25 cellular contexts compared by ENCODE assay signal in the genomic region with DNA sequence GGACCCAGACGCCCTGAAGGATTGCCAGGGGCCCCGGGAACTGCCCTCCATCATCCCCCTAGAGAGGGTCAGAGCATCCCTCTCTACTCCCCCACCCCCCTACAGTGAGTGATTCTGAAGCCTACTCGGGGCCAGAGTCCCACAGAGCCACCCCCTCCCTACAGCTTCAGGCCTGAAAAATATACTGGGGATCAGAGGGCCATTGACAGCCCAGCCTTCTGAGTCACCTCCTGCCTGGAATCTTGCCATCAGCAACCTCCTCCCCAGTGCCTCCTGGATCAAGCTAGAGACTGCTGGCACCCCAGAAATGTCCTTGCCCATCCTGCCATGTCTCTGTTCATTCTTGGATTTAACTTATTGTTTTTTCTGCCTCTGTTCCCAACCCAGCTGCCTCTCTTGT. TPM values are rescaled to one million over a fixed set of nuclear protein-coding genes. Genes with fewer than 3 reads are reported as not detected.
A peak's percentile ranks its signal among the peaks of the same experiment; 100 is the strongest.
DNase-seq lines count a peak whose midpoint lies in the region; ATAC-seq, FAIRE-seq and TF ChIP-seq lines count a peak whose summit lies in the region.
"Had no signal": no experiment of that assay in that cellular context is flagged by ENCODE, and none has a peak within 500 bp of the region (broad histone marks: within the 10 kb centered on the region; RNA-seq: fewer than 3 reads in every experiment).

No MANE protein-coding gene starts in this region.

- TF ChIP-seq CTCF in RWPE2 (IDR thresholded peaks at IDR 0.05; ENCODE audit: poor library complexity, severe bottlenecking) (no peak), foreskin keratinocyte (conservative IDR thresholded peaks at IDR 0.05) (no peak), WERI-Rb-1 (IDR thresholded peaks at IDR 0.05; ENCODE audit: low read depth, low read length) (no peak)

- no peak for TF ChIP-seq POLR2A in H54 (IDR thresholded peaks at IDR 0.05; ENCODE audit: low read depth, low read length)

- H3K4me1 ChIP-seq in RWPE2 (ENCODE audit: insufficient read depth, poor library complexity, severe bottlenecking) (peaks cover 9% of the 10 kb centered on the region), foreskin keratinocyte (peaks cover 3% of the 10 kb centered on the region)
- H3K4me1 ChIP-seq: left ventricle myocardium inferior, spleen, uterus had no signal

- DNase-seq in A172 (ENCODE audit: low spot score) (peak; percentile 46), H54 (ENCODE audit: insufficient read length, low spot score) (peak; percentile 19), RWPE2 (ENCODE audit: low spot score) (no peak), foreskin keratinocyte (no peak), SIG-M5 treated with dmso at 0.1 percent for 504 hours (lab: John Stamatoyannopoulos, UW; ENCODE audit: unreplicated experiment) (no peak), WERI-Rb-1 (no peak), NCI-H524 (lab: John Stamatoyannopoulos, UW) (no peak)
- DNase-seq: activated CD8-positive, alpha-beta T cell treated with anti-CD3 and anti-CD28 coated beads for 36 hours; activated effector memory CD4-positive, alpha-beta T cell treated with Interleukin-2 at 50 U/mL for 16 hours; CD4-positive, alpha-beta memory T cell; H9; Kasumi-1; left ventricle myocardium inferior; mesendoderm; NCI-H446 treated with DMSO at 0.1 percent for 48 hours; right cardiac atrium; spleen; stimulated activated CD4-positive, alpha-beta T cell treated with anti-CD3 and anti-CD28 coated beads, Interleukin-2, amount 100 ng/mL, for 24 hours; stimulated activated naive CD8-positive, alpha-beta T cell treated with anti-CD3 and anti-CD28 coated beads, Interleukin-15, amount 100 ng/mL, for 72 hours; uterus had no signal

- H3K27ac ChIP-seq in RWPE2 (ENCODE audit: poor library complexity, severe bottlenecking), result no peak overlapping the region
- no peak overlapping the region for H3K27ac ChIP-seq in foreskin keratinocyte
- no peak overlapping the region for H3K27ac ChIP-seq in WERI-Rb-1
- H3K27ac ChIP-seq: left ventricle myocardium inferior, neural progenitor cell, spleen, uterus had no signal

- H3K9me3 ChIP-seq in RWPE2 (ENCODE audit: severe bottlenecking) (no peaks in the 10 kb centered on the region), WERI-Rb-1 (ENCODE audit: severe bottlenecking) (no peaks in the 10 kb centered on the region)
- H3K9me3 ChIP-seq: left ventricle myocardium inferior, spleen, uterus had no signal

- no peak overlapping the region for H3K4me3 ChIP-seq in RWPE2 (ENCODE audit: severe bottlenecking)
- H3K4me3 ChIP-seq in WERI-Rb-1 (ENCODE audit: low read depth, low read length), result no peak overlapping the region
- H3K4me3 ChIP-seq: left ventricle myocardium inferior, neural progenitor cell, spleen, uterus had no signal

- ATAC-seq in RWPE2 (ENCODE audit: low read depth), result peak; percentile 90
- peak; percentile 92 for ATAC-seq in foreskin keratinocyte
- ATAC-seq in HG03565 (IDR thresholded peaks at IDR 0.05; ENCODE audit: unreplicated experiment), result no peak
- ATAC-seq: activated CD8-positive, alpha-beta T cell treated with anti-CD3 and anti-CD28 coated beads for 36 hours; activated naive CD4-positive, alpha-beta T cell treated with anti-CD3 and anti-CD28 coated beads, Interleukin-2, amount 50 U/mL, for 72 hours; right cardiac atrium; stimulated activated naive CD8-positive, alpha-beta T cell treated with anti-CD3 and anti-CD28 coated beads, Interleukin-15, amount 100 ng/mL, for 72 hours had no signal

- FAIRE-seq in H54 (lab: Jason Lieb, UNC), result peak; percentile 92
- FAIRE-seq: GM12892, islet of Langerhans had no signal

- H3K27me3 ChIP-seq in RWPE2 (ENCODE audit: insufficient read depth, poor library complexity, severe bottlenecking) (no peaks in the 10 kb centered on the region), foreskin keratinocyte (no peaks in the 10 kb centered on the region), WERI-Rb-1 (ENCODE audit: insufficient read depth, low read depth, severe bottlenecking) (no peaks in the 10 kb centered on the region)
- H3K27me3 ChIP-seq: neural progenitor cell, spleen, uterus had no signal

- H3K36me3 ChIP-seq in RWPE2 (ENCODE audit: low read depth), result no peaks in the 10 kb centered on the region
- H3K36me3 ChIP-seq in WERI-Rb-1, result no peaks in the 10 kb centered on the region
- H3K36me3 ChIP-seq: left ventricle myocardium inferior, neural progenitor cell, spleen, uterus had no signal

RNA-seq across cellular contexts. Expression of a gene that starts 21.7 kb away (rescaled TPM):
- 6.8 and 10.9 TPM in 2 replicates for total RNA-seq in A172 (2014; rRNA removed; shearing (Covaris generic))
- 15.4 and 17.5 TPM in 2 replicates for total RNA-seq in foreskin keratinocyte
- 13.0 and 14.4 TPM in 2 replicates for polyA plus RNA-seq in foreskin keratinocyte

RNA-seq across cellular contexts. Expression of a gene that starts 37.0 kb away (rescaled TPM):
- total RNA-seq in A172 (2014; rRNA removed; shearing (Covaris generic)), result 17.8 and 26.2 TPM in 2 replicates
- 33.5 and 48.7 TPM in 2 replicates for total RNA-seq in foreskin keratinocyte
- polyA plus RNA-seq in foreskin keratinocyte, result 21.3 and 28.5 TPM in 2 replicates

RNA-seq across cellular contexts. Expression of a gene that starts 41.9 kb away (rescaled TPM):
- total RNA-seq in A172 (2014; rRNA removed; shearing (Covaris generic)), result 14.6 and 20.8 TPM in 2 replicates
- 13.8 and 14.1 TPM in 2 replicates for total RNA-seq in foreskin keratinocyte
- polyA plus RNA-seq in foreskin keratinocyte, result 6.3 and 6.8 TPM in 2 replicates

Comparison
In these comparisons a context has a peak if more than half of its experiments do, and no peak if none do; other contexts are left out.
1. DNase-seq: peak in A172 (single experiment) and H54 (single experiment); none in RWPE2 (single experiment), foreskin keratinocyte (0 of 2), SIG-M5 treated with dmso at 0.1 percent for 504 hours (single experiment), WERI-Rb-1 (single experiment) and NCI-H524 (0 of 2).